Comparison of ENCODE assay signal across 3 cellular contexts in the genomic region with DNA sequence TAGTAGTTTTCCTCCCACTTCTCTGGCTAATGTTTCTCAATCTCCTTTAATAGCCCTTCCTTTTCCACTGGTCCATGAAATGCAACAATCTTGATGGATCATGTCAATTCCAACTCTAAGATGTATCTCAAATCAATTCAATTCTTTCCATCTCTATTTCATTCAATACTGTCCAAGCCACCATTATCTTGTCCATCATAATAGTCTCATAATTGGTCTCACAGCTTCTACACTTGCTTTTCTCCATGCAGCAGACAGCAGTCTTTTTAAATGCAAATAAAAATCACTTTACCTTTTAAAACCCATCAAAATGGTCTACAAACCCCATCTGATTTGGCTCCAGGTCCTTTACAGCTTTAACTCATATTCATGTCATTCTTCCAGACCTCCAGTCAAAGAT.
"Had no signal": no experiment of that assay in that cellular context is flagged by ENCODE, and none has a peak within 500 bp of the region (broad histone marks: within the 10 kb centered on the region; RNA-seq: fewer than 3 reads in every experiment).

No MANE protein-coding gene starts in this region.

- DNase-seq: GDM1, GF-D8 had no signal

- ATAC-seq: GM12878 had no signal

- H3K4me3 ChIP-seq: GM12878 had no signal
